In the genomic region with DNA sequence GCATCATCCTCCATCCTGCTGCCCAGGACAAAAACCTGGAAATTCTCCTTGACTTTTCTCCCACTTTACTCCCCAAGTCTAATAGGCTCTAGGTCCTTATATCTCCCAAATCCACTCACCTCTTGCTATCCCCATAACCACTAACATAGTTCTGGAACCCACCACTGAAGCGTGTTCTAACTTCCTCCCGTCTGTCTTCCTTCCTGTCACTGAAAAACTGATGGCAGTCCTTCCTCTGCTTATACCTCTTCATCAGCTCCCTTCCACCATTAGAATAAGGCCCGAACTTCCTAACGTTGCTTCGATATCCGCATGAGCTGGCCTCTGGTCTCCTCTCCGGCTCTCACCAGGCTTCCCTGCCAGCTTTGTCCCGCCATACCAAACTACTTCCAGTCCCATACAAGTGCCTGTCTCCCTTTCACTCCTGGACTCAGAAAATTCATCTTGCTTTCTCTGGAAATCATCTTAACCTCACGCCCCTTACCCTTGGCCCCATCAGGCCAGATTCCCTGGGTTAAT, we compare ENCODE assay signal across 15 cellular contexts.
DNase-seq lines count a peak whose midpoint lies in the region; ATAC-seq and TF ChIP-seq lines count a peak whose summit lies in the region.
"Had no signal": no experiment of that assay in that cellular context is flagged by ENCODE, and none has a peak within 500 bp of the region (broad histone marks: within the 10 kb centered on the region; RNA-seq: fewer than 3 reads in every experiment).

No MANE protein-coding gene starts in this region.

- no peak for DNase-seq in activated naive CD4-positive, alpha-beta T cell treated with anti-CD3 and anti-CD28 coated beads, Interleukin-2, amount 50 U/mL, for 72 hours (ENCODE audit: low spot score in 2 of 2)
- DNase-seq in neuronal stem cell (ENCODE audit: low spot score) (no peak), psoas muscle (no peak), GM19240 (ENCODE audit: insufficient read length, low spot score) (no peak)
- DNase-seq: amniotic stem cell, C1 segment of cervical spinal cord, colonic mucosa, esophagus squamous epithelium, KG1, NCI-H1436 treated with DMSO at 0.1 percent for 48 hours, right lobe of liver had no signal

- no peak for ATAC-seq in activated naive CD4-positive, alpha-beta T cell treated with anti-CD3 and anti-CD28 coated beads, Interleukin-2, amount 50 U/mL, for 72 hours
- ATAC-seq in psoas muscle (no peak), GM21717 (IDR thresholded peaks at IDR 0.05; ENCODE audit: unreplicated experiment) (no peak)
- ATAC-seq: right lobe of liver had no signal

- H2AFZ ChIP-seq in OCI-LY1 (ENCODE audit: low read length) (peak overlapping the region; percentile 86; the same call in 1 of the 2 replicates), neuronal stem cell (ENCODE audit: low read length) (no peak overlapping the region)

- no peak overlapping the region for H3K27ac ChIP-seq in DOHH2 (ENCODE audit: low read depth, low read length)
- peak overlapping the region; percentile 96 for H3K27ac ChIP-seq in OCI-LY1 (ENCODE audit: low read depth, low read length, poor library complexity, severe bottlenecking)
- no peak overlapping the region for H3K27ac ChIP-seq in neuronal stem cell (replicated peaks; ENCODE audit: low read length)
- H3K27ac ChIP-seq in psoas muscle = no peak overlapping the region
- H3K27ac ChIP-seq: colonic mucosa, esophagus squamous epithelium, right lobe of liver, vagina had no signal

- H3K14ac ChIP-seq in neuronal stem cell (ENCODE audit: low read length) = no peak overlapping the region

- H3K79me2 ChIP-seq in DOHH2 (ENCODE audit: control insufficient read depth, low read length) (no peaks in the 10 kb centered on the region), OCI-LY1 (ENCODE audit: insufficient read depth, low read length) (no peaks in the 10 kb centered on the region)

- no peak overlapping the region for H2AK5ac ChIP-seq in neuronal stem cell (ENCODE audit: low read depth, low read length)

- H3K9me3 ChIP-seq in DOHH2 (ENCODE audit: control insufficient read depth, insufficient read depth, low read length) (no peaks in the 10 kb centered on the region), OCI-LY1 (ENCODE audit: low read length) (no peaks in the 10 kb centered on the region), neuronal stem cell (replicated peaks in 1 of 2; ENCODE audit: control insufficient read depth in 2 of 2, insufficient read depth in 1 of 2, low read depth in 1 of 2, low read length in 2 of 2) (no peaks in the 10 kb centered on the region), psoas muscle (no peaks in the 10 kb centered on the region)
- H3K9me3 ChIP-seq: colonic mucosa, esophagus squamous epithelium, right lobe of liver, vagina had no signal

- H3K27ac Mint-ChIP-seq in activated naive CD4-positive, alpha-beta T cell treated with anti-CD3 and anti-CD28 coated beads, Interleukin-2, amount 50 U/mL, for 72 hours = peak overlapping the region; percentile 98 to 100

- no peak overlapping the region for H2BK15ac ChIP-seq in neuronal stem cell (ENCODE audit: low read length)

- H2BK120ac ChIP-seq in neuronal stem cell (ENCODE audit: low read depth, low read length) = no peak overlapping the region

- TF ChIP-seq CTCF in DOHH2 (IDR thresholded peaks at IDR 0.05; ENCODE audit: low read depth, low read length, poor library complexity, severe bottlenecking) (no peak), OCI-LY1 (IDR thresholded peaks at IDR 0.05; ENCODE audit: low read length) (no peak), psoas muscle (IDR thresholded peaks at IDR 0.05) (no peak)

- H3K9ac ChIP-seq in OCI-LY1 (ENCODE audit: low read length) (peak overlapping the region; percentile 57), neuronal stem cell (ENCODE audit: low read depth, low read length, poor library complexity) (no peak overlapping the region)

- H3K9me2 ChIP-seq in DOHH2 (replicated peaks; ENCODE audit: control insufficient read depth, low read length) (no peaks in the 10 kb centered on the region), OCI-LY1 (ENCODE audit: low read depth, low read length) (no peaks in the 10 kb centered on the region)

- H3K36me3 ChIP-seq in DOHH2 (ENCODE audit: control insufficient read depth, low read length) = no peaks in the 10 kb centered on the region
- no peaks in the 10 kb centered on the region for H3K36me3 ChIP-seq in OCI-LY1 (ENCODE audit: insufficient read depth, low read length)
- no peaks in the 10 kb centered on the region for H3K36me3 ChIP-seq in neuronal stem cell (replicated peaks in 1 of 2; ENCODE audit: control insufficient read depth in 2 of 2, insufficient read depth in 2 of 2, low read length in 2 of 2)
- no peaks in the 10 kb centered on the region for H3K36me3 ChIP-seq in psoas muscle (ENCODE audit: insufficient read depth in 1 of 2, low read depth in 1 of 2)
- H3K36me3 ChIP-seq: colonic mucosa, esophagus squamous epithelium, right lobe of liver, vagina had no signal

- no peak overlapping the region for H2BK12ac ChIP-seq in neuronal stem cell (ENCODE audit: low read length)

- H3K27me3 ChIP-seq in DOHH2 (ENCODE audit: control insufficient read depth, low read length) (no peaks in the 10 kb centered on the region; the same call in 1 of the 2 replicates), OCI-LY1 (ENCODE audit: insufficient read depth, low read length) (no peaks in the 10 kb centered on the region), neuronal stem cell (ENCODE audit: control insufficient read depth in 3 of 3, insufficient read depth in 3 of 3, low read depth in 1 of 3, low read length in 3 of 3) (peaks cover 0 to 5% (median 0%) of the 10 kb centered on the region in 3 experiments), psoas muscle (ENCODE audit: insufficient read depth in 3 of 3, low read length in 2 of 3) (no peaks in the 10 kb centered on the region)
- H3K27me3 ChIP-seq: colonic mucosa, esophagus squamous epithelium, right lobe of liver, vagina had no signal

- H2BK5ac ChIP-seq in neuronal stem cell (ENCODE audit: low read length) = no peak overlapping the region

- H4K20me1 ChIP-seq in DOHH2 (ENCODE audit: control insufficient read depth, insufficient read depth, low read depth, low read length) (no peaks in the 10 kb centered on the region), OCI-LY1 (ENCODE audit: insufficient read depth, low read length) (no peaks in the 10 kb centered on the region)

- H3K4me2 ChIP-seq in DOHH2 (ENCODE audit: low read length) (peak overlapping the region; percentile 76), OCI-LY1 (ENCODE audit: low read length) (peak overlapping the region; percentile 39), neuronal stem cell (ENCODE audit: insufficient read depth, low read length, poor library complexity, severe bottlenecking) (no peak overlapping the region)

- H3K23ac ChIP-seq in neuronal stem cell (ENCODE audit: low read depth, low read length, poor library complexity) = no peak overlapping the region

- peaks cover 13 to 54% of the 10 kb centered on the region in 2 donors for H3K36me3 Mint-ChIP-seq in activated naive CD4-positive, alpha-beta T cell treated with anti-CD3 and anti-CD28 coated beads, Interleukin-2, amount 50 U/mL, for 72 hours

- no peak overlapping the region for H4K91ac ChIP-seq in neuronal stem cell (ENCODE audit: low read depth, low read length, poor library complexity)

- peak overlapping the region; percentile 6 for H3K18ac ChIP-seq in neuronal stem cell (ENCODE audit: low read length)

- peaks cover 16 to 24% of the 10 kb centered on the region in 2 donors for H3K9me3 Mint-ChIP-seq in activated naive CD4-positive, alpha-beta T cell treated with anti-CD3 and anti-CD28 coated beads, Interleukin-2, amount 50 U/mL, for 72 hours

- WGBS in neuronal stem cell (ENCODE audit: extremely low coverage in 2 of 2, insufficient read length in 2 of 2, insufficient replicate concordance in 1 of 2), 2 donors = no CpG with 5 or more reads among the region's 9 CpGs
- WGBS in psoas muscle, 3 donors = 91 to 95% (median 92%) methylated on average over 9 of the region's 9 CpGs

- H3K4me1 ChIP-seq in DOHH2 (ENCODE audit: control insufficient read depth, low read length) (peaks cover 51% of the 10 kb centered on the region), OCI-LY1 (ENCODE audit: insufficient read depth, low read length, severe bottlenecking) (peaks cover 59% of the 10 kb centered on the region), neuronal stem cell (ENCODE audit: control insufficient read depth in 2 of 2, insufficient read depth in 1 of 2, low read depth in 1 of 2, low read length in 2 of 2) (peaks cover 2 to 25% of the 10 kb centered on the region in 2 donors), psoas muscle (no peaks in the 10 kb centered on the region)
- H3K4me1 ChIP-seq: right lobe of liver had no signal

- no peak overlapping the region for H4K8ac ChIP-seq in neuronal stem cell (ENCODE audit: low read depth, low read length)

- intact Hi-C loops in psoas muscle (cut with DNase I) = no loop called here

- H3F3A ChIP-seq in DOHH2 (ENCODE audit: control insufficient read depth, insufficient read depth) = peaks cover 7% of the 10 kb centered on the region
- H3F3A ChIP-seq in OCI-LY1 (ENCODE audit: insufficient read depth, low read length) = no peaks in the 10 kb centered on the region

- no peak overlapping the region for H3K4ac ChIP-seq in neuronal stem cell (ENCODE audit: low read length)

- H3K4me3 ChIP-seq in DOHH2 (ENCODE audit: low read length) = peak overlapping the region; percentile 27; the same call in 1 of the 2 replicates
- H3K4me3 ChIP-seq in OCI-LY1 (ENCODE audit: low read depth, low read length, poor library complexity, severe bottlenecking) = no peak overlapping the region
- H3K4me3 ChIP-seq in neuronal stem cell (ENCODE audit: low read length in 2 of 2) = no peak overlapping the region
- no peak overlapping the region for H3K4me3 ChIP-seq in psoas muscle
- H3K4me3 ChIP-seq: colonic mucosa, esophagus squamous epithelium, right lobe of liver, vagina had no signal

- H3K79me1 ChIP-seq in neuronal stem cell (ENCODE audit: low read depth, low read length) = no peaks in the 10 kb centered on the region
